10 cellular contexts compared by ENCODE assay signal in the genomic region with DNA sequence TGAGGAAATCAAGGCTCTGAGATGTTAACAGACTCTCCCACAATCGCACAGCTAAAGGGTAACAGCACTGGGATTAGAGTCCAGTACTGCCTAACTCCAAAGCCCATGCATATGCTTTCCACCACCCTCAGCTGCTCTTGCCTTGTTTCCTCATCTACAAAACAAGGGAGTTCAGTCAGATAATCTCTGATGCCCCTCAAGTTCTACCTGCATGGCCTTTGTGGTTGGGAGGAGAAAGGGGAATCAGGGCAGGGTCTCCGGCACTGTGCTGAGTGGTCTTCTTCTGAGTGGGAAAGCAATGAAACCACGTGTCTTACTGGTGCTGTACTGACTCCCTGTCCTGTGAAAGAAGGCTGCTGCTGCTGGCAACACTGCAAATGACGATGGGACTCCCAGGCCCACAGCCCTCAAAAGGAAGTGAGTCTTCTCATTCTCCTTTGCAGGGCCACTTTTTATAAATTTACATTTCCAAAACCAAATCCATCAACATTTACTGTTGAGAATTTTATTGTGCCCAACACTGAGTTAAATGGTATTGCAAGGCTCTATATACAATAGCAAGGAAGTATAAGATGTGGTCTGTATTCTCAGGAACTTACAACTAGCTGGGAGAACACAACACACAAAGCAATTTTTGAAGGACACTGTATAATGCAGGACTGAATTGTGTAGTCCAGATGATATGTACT. TPM values are rescaled to one million over a fixed set of nuclear protein-coding genes. Genes with fewer than 3 reads are reported as not detected.
DNase-seq lines count a peak whose midpoint lies in the region; ATAC-seq, FAIRE-seq and TF ChIP-seq lines count a peak whose summit lies in the region.
"Had no signal": no experiment of that assay in that cellular context is flagged by ENCODE, and none has a peak within 500 bp of the region (broad histone marks: within the 10 kb centered on the region; RNA-seq: fewer than 3 reads in every experiment).

No MANE protein-coding gene starts in this region.

- 0 out of 2 replicates have a peak, but pooled peaks have one; percentile 16 for TF ChIP-seq RAD21 in GM12878 (IDR thresholded peaks at IDR 0.05; ENCODE audit: insufficient read depth, low read depth, low read length)

- H3K27ac ChIP-seq in GM12878 (ENCODE audit: control insufficient read depth, insufficient read depth): peak overlapping the region; percentile 94
- no peak overlapping the region for H3K27ac ChIP-seq in A673 (ENCODE audit: low read depth, low read length, poor library complexity, severe bottlenecking)
- no peak overlapping the region for H3K27ac ChIP-seq in CD4-positive, alpha-beta T cell (ENCODE audit: low read depth, low read length)
- H3K27ac ChIP-seq: brain microvascular endothelial cell had no signal

- H4K20me1 ChIP-seq in GM12878 (ENCODE audit: control insufficient read depth, insufficient read depth): no peaks in the 10 kb centered on the region

- peak; percentile 3 for ATAC-seq in GM18508 (IDR thresholded peaks at IDR 0.05; ENCODE audit: insufficient read depth, unreplicated experiment)
- peak; percentile 33 for ATAC-seq in HG03108 (IDR thresholded peaks at IDR 0.05; ENCODE audit: unreplicated experiment)
- peak; percentile 70 for ATAC-seq in GM12878
- no peak for ATAC-seq in HG02588 (IDR thresholded peaks at IDR 0.05; ENCODE audit: unreplicated experiment)
- ATAC-seq in CD4-positive, alpha-beta T cell (ENCODE audit: poor library complexity): no peak
- ATAC-seq: sciatic nerve had no signal

- H3K4me1 Mint-ChIP-seq in CD4-positive, alpha-beta T cell (ENCODE audit: low read depth): peaks cover 15% of the 10 kb centered on the region

- CTCF ChIA-PET in GM12878 (lab: Yijun Ruan, JAX) (interaction anchor here (1.0 to 2.7 kb wide), 10 partner anchors 9 to 205 kb away, joined by 3 to 10 read pairs (median 4); a partner anchor contains a TSS), A673 (lab: Charles Lee) (no interaction called here)
- CTCF ChIA-PET in CD4-positive, alpha-beta T cell (lab: Charles Lee): no interaction called here

- H3K4me2 ChIP-seq in GM12878 (ENCODE audit: control insufficient read depth, insufficient read depth): peak overlapping the region; percentile 62

- no peaks in the 10 kb centered on the region for H3K36me3 Mint-ChIP-seq in CD4-positive, alpha-beta T cell (ENCODE audit: low read depth)

- no peaks in the 10 kb centered on the region for H3K9me3 Mint-ChIP-seq in CD4-positive, alpha-beta T cell

- BruUV-seq in GM12878 (replicated peaks; lab: Mats Ljungman, UMichigan) (TSS peak; percentile 96), A673 (replicated peaks; lab: Mats Ljungman, UMichigan) (no TSS peak)

- no peaks in the 10 kb centered on the region for H3K27me3 Mint-ChIP-seq in CD4-positive, alpha-beta T cell

- H2AFZ ChIP-seq in GM12878 (ENCODE audit: control insufficient read depth, low read depth, low read length): peak overlapping the region; percentile 66

- in situ Hi-C loops in GM12878 (cut with MboI): loop anchor here (25.0 kb wide), 1 partner anchor 1020 kb away; no protein-coding TSS in a partner anchor

- H3K9me3 ChIP-seq in GM12878 (replicated peaks; ENCODE audit: control insufficient read depth, insufficient read depth, low read length) (no peaks in the 10 kb centered on the region; the same call in 2 of the 3 replicates), A673 (ENCODE audit: low read depth, low read length, poor library complexity, severe bottlenecking) (no peaks in the 10 kb centered on the region)
- H3K9me3 ChIP-seq in CD4-positive, alpha-beta T cell (ENCODE audit: control insufficient read depth, low read length): no peaks in the 10 kb centered on the region

- RAD21 ChIA-PET in GM12878 (lab: Charles Lee; ENCODE audit: unreplicated experiment): interaction anchor here (0.7 to 8.7 kb wide), 12 partner anchors 13 to 205 kb away, joined by 3 to 76 read pairs (median 6); a partner anchor contains a TSS

- FAIRE-seq in GM12878 (lab: Jason Lieb, UNC): no peak

- POLR2A ChIA-PET in GM12878 (lab: Charles Lee) (interaction anchor here (0.6 to 2.9 kb wide), 9 partner anchors 9 to 226 kb away, joined by 3 to 18 read pairs (median 4); a partner anchor contains a TSS), A673 (lab: Charles Lee; ENCODE audit: low non-redundant PET) (no interaction called here)
- POLR2A ChIA-PET in CD4-positive, alpha-beta T cell (lab: Charles Lee): interaction anchor here (0.6 kb wide), 1 partner anchor 11 kb away, joined by 4 read pairs; no protein-coding TSS in a partner anchor

- no peak overlapping the region for H3K4me3 Mint-ChIP-seq in CD4-positive, alpha-beta T cell

- no peaks in the 10 kb centered on the region for H3K79me2 ChIP-seq in GM12878 (ENCODE audit: control insufficient read depth, insufficient read depth, low read length)

- TF ChIP-seq POLR2A in GM12878 (IDR thresholded peaks at IDR 0.05; ENCODE audit: low read depth, low read length): peak; percentile 52

- 0 out of 4 replicates have a peak, but pooled peaks of 1 of the 2 experiments have one; percentile 40 for TF ChIP-seq EP300 in GM12878 (IDR thresholded peaks at IDR 0.05; ENCODE audit: borderline replicate concordance in 1 of 2, control insufficient read depth in 1 of 2, low read depth in 2 of 2, low read length in 2 of 2)

- WGBS in GM12878 (ENCODE audit: insufficient coverage, insufficient replicate concordance, low lambda C conversion rate, missing lambda C conversion rate): 6% methylated on average over 4 of the region's 4 CpGs

- H3K4me3 ChIP-seq in GM12878 (0 out of 2 replicates have a peak overlapping the region, but pooled peaks have one; percentile 6), A673 (ENCODE audit: low read depth, low read length, poor library complexity, severe bottlenecking) (no peak overlapping the region)

- SMC1A ChIA-PET in GM12878 (lab: Charles Lee; ENCODE audit: uncharacterized antibody, unreplicated experiment): interaction anchor here (0.7 to 6.0 kb wide), 23 partner anchors 10 to 205 kb away, joined by 3 to 46 read pairs (median 5); a partner anchor contains a TSS

- no peak overlapping the region for H3K27ac Mint-ChIP-seq in CD4-positive, alpha-beta T cell

- intact Hi-C loops in GM12878 (cut with micrococcal nuclease; ENCODE audit: unreplicated experiment) (no loop called here), A673 (cut with micrococcal nuclease; ENCODE audit: unreplicated experiment) (no loop called here)
- intact Hi-C loops in CD4-positive, alpha-beta T cell (cut with DNase I, micrococcal nuclease): no loop called here

- H3K27me3 ChIP-seq in GM12878 (replicated peaks in 1 of 2; ENCODE audit: control insufficient read depth in 2 of 2, insufficient read depth in 2 of 2, low read length in 1 of 2) (no peaks in the 10 kb centered on the region), A673 (replicated peaks; ENCODE audit: insufficient read depth, low read depth, low read length, poor library complexity) (no peaks in the 10 kb centered on the region)
- H3K27me3 ChIP-seq in CD4-positive, alpha-beta T cell (ENCODE audit: control insufficient read depth, insufficient read depth, low read length): no peaks in the 10 kb centered on the region
- H3K27me3 ChIP-seq: brain microvascular endothelial cell had no signal

- peak overlapping the region; percentile 69 for H3K9ac ChIP-seq in GM12878 (ENCODE audit: control insufficient read depth, insufficient read depth, low read length)

- DNase-seq in GM20000 (ENCODE audit: low spot score) (peak; percentile 49), GM12878 (ENCODE audit: low read depth, low spot score) (peak; percentile 59), A673 (ENCODE audit: low spot score) (no peak), kidney glomerular epithelial cell (lab: John Stamatoyannopoulos, UW) (no peak)
- DNase-seq in CD4-positive, alpha-beta T cell: no peak

- TF ChIP-seq CTCF in GM20000 (IDR thresholded peaks at IDR 0.05; ENCODE audit: extremely low read depth, missing control alignments) (no peak), GM12878 (IDR thresholded peaks at IDR 0.05 in 2 of 3, conservative IDR thresholded peaks at IDR 0.05 in 1 of 3; ENCODE audit: control insufficient read depth in 2 of 3, extremely low read depth in 1 of 3, insufficient read depth in 1 of 3, low read depth in 3 of 3, low read length in 3 of 3) (no peak), A673 (conservative IDR thresholded peaks at IDR 0.05; ENCODE audit: low read depth, low read length) (no peak)
- no peak for TF ChIP-seq CTCF in CD4-positive, alpha-beta T cell (IDR thresholded peaks at IDR 0.05)

- H3K36me3 ChIP-seq in GM12878 (ENCODE audit: control insufficient read depth in 2 of 2, insufficient read depth in 2 of 2, low read length in 1 of 2): no peaks in the 10 kb centered on the region
- H3K36me3 ChIP-seq in A673 (ENCODE audit: insufficient read depth, low read length, poor library complexity, severe bottlenecking): no peaks in the 10 kb centered on the region
- H3K36me3 ChIP-seq: brain microvascular endothelial cell had no signal

- H3K4me1 ChIP-seq in GM12878 (ENCODE audit: control insufficient read depth, insufficient read depth, low read length) (peaks cover 44% of the 10 kb centered on the region), A673 (ENCODE audit: insufficient read depth, low read length, poor library complexity, severe bottlenecking) (peaks cover 3% of the 10 kb centered on the region)

RNA-seq across cellular contexts. Expression of a gene that starts 19.7 kb away (rescaled TPM):
- total RNA-seq in GM12878 (2013; cell fraction: nucleolus; rRNA removed): 142 and 202 TPM in 2 replicates
- total RNA-seq in GM12878 (2014; rRNA removed) (25.1 and 27.3 TPM in 2 replicates), GM12878 (2014; rRNA removed; fragmentation: Illumina TruSeq; extraction: Trizol) (33.0 and 33.9 TPM in 2 replicates), GM12878 (2021) (41.6 and 44.2 TPM in 2 replicates), A673 (2021) (10.6 TPM in 2 replicates)
- 17.2 TPM for polyA plus RNA-seq in GM12878 (2011; ENCODE audit: low read depth)
- polyA plus RNA-seq in GM12878 (2011; rRNA removed) (75.3 and 85.8 TPM in 2 replicates), GM12878 (2014; fragmentation: Illumina TruSeq; extraction: Trizol) (36.0 and 39.4 TPM in 2 replicates), GM12878 (2014; fragmentation: Nextera tagmentation; extraction: Ambion mirVana) (1 to 10 TPM; 3.9 to 5.0 TPM), GM12878 (2014; rRNA removed) (24.4 and 28.5 TPM in 2 replicates), GM12878 (2016; fragmentation: Nextera tagmentation; extraction: Ambion mirVana) (1 to 10 TPM; 8.5 to 9.7 TPM)
- 42.0 and 85.2 TPM in 2 replicates for polyA plus RNA-seq in GM12878 (2011; cell fraction: cytosol; rRNA removed)
- 28.8 and 32.3 TPM in 2 replicates for polyA plus RNA-seq in GM12878 (2011; cell fraction: nucleus; rRNA removed)
- polyA plus RNA-seq in GM12878 (2012): 21.7 and 33.5 TPM in 2 replicates
- 89.2 and 103 TPM in 2 replicates for polyA minus RNA-seq in GM12878 (2011; rRNA and poly(A)+ RNA removed)
- 32.7 and 33.5 TPM in 2 replicates for polyA minus RNA-seq in GM12878 (2011; cell fraction: cytosol; rRNA and poly(A)+ RNA removed)
- polyA minus RNA-seq in GM12878 (2011; cell fraction: nucleus; rRNA and poly(A)+ RNA removed): 24.2 and 25.1 TPM in 2 replicates
- 10 to 100 TPM; 33.3 to 35.6 TPM for total RNA-seq in CD4-positive, alpha-beta T cell

RNA-seq across cellular contexts. Expression of a gene that starts 29.3 kb away (rescaled TPM):
- total RNA-seq in GM12878 (2013; cell fraction: nucleolus; rRNA removed): 17.2 and 18.1 TPM in 2 replicates
- total RNA-seq in GM12878 (2014; rRNA removed): 17.7 and 23.0 TPM in 2 replicates
- 13.9 and 14.2 TPM in 2 replicates for total RNA-seq in GM12878 (2014; rRNA removed; fragmentation: Illumina TruSeq; extraction: Trizol)
- 11.4 and 11.9 TPM in 2 replicates for total RNA-seq in GM12878 (2021)
- 5.5 TPM for polyA plus RNA-seq in GM12878 (2011; ENCODE audit: low read depth)
- 19.1 and 28.4 TPM in 2 replicates for polyA plus RNA-seq in GM12878 (2011; rRNA removed)
- 10.0 and 11.6 TPM in 2 replicates for polyA plus RNA-seq in GM12878 (2011; cell fraction: cytosol; rRNA removed)
- polyA plus RNA-seq in GM12878 (2011; cell fraction: nucleus; rRNA removed): 5.3 and 6.3 TPM in 2 replicates
- polyA plus RNA-seq in GM12878 (2012): 7.0 and 11.6 TPM in 2 replicates
- polyA plus RNA-seq in GM12878 (2014; fragmentation: Illumina TruSeq; extraction: Trizol): 13.1 and 15.5 TPM in 2 replicates
- polyA plus RNA-seq in GM12878 (2014; fragmentation: Nextera tagmentation; extraction: Ambion mirVana): 1 to 10 TPM; 4.6 to 5.2 TPM
- polyA plus RNA-seq in GM12878 (2014; rRNA removed): 10.1 and 10.7 TPM in 2 replicates
- polyA plus RNA-seq in GM12878 (2016; fragmentation: Nextera tagmentation; extraction: Ambion mirVana): 10 to 100 TPM; 14.9 to 15.6 TPM
- 14.8 and 17.3 TPM in 2 replicates for polyA minus RNA-seq in GM12878 (2011; rRNA and poly(A)+ RNA removed)
- 4.9 and 6.1 TPM in 2 replicates for polyA minus RNA-seq in GM12878 (2011; cell fraction: cytosol; rRNA and poly(A)+ RNA removed)
- polyA minus RNA-seq in GM12878 (2011; cell fraction: nucleus; rRNA and poly(A)+ RNA removed): 6.2 and 9.1 TPM in 2 replicates
- 15.4 and 17.8 TPM in 2 replicates for total RNA-seq in A673 (2021)
- 10 to 100 TPM in 1 of 2 experiments, 1 to 10 TPM in 1; 9.5 to 12.6 TPM for total RNA-seq in CD4-positive, alpha-beta T cell

Comparison
In these comparisons a context has a peak if more than half of its experiments do, and no peak if none do; other contexts are left out.
1. ATAC-seq: peak in GM18508 (single experiment), HG03108 (single experiment) and GM12878 (single experiment); none in HG02588 (single experiment) and CD4-positive, alpha-beta T cell (single experiment).
2. DNase-seq: peak in GM20000 (single experiment) and GM12878 (single experiment); none in A673 (single experiment), CD4-positive, alpha-beta T cell (0 of 10) and kidney glomerular epithelial cell (single experiment).